Comparison of ENCODE assay signal across 1 cellular context in the genomic region with DNA sequence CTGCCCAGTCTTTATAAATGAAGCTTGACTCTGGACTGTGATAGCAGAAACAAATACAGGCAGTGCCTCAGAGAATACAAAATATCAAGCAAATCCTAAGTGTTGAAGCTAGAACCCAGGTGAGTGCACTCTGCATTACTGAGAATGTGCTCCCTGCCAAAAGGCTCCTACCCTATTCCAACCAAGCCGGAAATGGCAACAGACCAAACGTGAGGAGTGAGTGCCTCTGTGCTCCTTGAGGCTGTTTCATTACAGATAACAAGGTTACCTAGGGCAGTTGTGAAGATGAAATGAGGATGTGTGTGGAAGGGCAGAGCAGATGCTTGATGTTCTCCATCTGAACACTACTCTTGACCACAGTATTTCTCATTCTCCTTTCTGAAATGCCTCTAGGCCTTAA.
TF ChIP-seq lines count a peak whose summit lies in the region.

No MANE protein-coding gene starts in this region.

TF ChIP-seq in HepG2, 621 proteins besides CTCF, POLR2A, EP300 and RAD21 (continued from another document):
- TF ChIP-seq POLR2AphosphoS2 (IDR thresholded peaks at IDR 0.05; ENCODE audit: low read depth, low read length) (0 out of 2 replicates have a peak, but pooled peaks have one; percentile 65), RBM22 (optimal IDR thresholded peaks at IDR 0.05; ENCODE audit: low read length) (peak; percentile 92), HHEX (CRISPR knock-in tag; IDR thresholded peaks at IDR 0.05) (no peak), THAP11 (CRISPR knock-in tag; IDR thresholded peaks at IDR 0.05) (no peak)
- TF ChIP-seq, protein P1, sequence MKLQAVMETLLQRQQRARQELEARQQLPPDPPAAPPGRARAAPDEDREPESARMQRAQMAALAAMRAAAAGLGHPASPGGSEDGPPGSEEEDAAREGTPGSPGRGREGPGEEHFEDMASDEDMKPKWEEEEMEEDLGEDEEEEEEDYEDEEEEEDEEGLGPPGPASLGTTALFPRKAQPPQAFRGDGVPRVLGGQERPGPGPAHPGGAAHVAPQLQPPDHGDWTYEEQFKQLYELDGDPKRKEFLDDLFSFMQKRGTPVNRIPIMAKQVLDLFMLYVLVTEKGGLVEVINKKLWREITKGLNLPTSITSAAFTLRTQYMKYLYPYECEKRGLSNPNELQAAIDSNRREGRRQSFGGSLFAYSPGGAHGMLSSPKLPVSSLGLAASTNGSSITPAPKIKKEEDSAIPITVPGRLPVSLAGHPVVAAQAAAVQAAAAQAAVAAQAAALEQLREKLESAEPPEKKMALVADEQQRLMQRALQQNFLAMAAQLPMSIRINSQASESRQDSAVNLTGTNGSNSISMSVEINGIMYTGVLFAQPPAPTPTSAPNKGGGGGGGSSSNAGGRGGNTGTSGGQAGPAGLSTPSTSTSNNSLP (IDR thresholded peaks at IDR 0.05; ENCODE audit: low read depth, low read length) = no peak
- TF ChIP-seq, protein P2, sequence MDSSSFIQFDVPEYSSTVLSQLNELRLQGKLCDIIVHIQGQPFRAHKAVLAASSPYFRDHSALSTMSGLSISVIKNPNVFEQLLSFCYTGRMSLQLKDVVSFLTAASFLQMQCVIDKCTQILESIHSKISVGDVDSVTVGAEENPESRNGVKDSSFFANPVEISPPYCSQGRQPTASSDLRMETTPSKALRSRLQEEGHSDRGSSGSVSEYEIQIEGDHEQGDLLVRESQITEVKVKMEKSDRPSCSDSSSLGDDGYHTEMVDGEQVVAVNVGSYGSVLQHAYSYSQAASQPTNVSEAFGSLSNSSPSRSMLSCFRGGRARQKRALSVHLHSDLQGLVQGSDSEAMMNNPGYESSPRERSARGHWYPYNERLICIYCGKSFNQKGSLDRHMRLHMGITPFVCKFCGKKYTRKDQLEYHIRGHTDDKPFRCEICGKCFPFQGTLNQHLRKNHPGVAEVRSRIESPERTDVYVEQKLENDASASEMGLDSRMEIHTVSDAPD (CRISPR knock-in tag; IDR thresholded peaks at IDR 0.05) = 0 out of 2 replicates have a peak, but pooled peaks have one; percentile 2
- TF ChIP-seq, protein P3, sequence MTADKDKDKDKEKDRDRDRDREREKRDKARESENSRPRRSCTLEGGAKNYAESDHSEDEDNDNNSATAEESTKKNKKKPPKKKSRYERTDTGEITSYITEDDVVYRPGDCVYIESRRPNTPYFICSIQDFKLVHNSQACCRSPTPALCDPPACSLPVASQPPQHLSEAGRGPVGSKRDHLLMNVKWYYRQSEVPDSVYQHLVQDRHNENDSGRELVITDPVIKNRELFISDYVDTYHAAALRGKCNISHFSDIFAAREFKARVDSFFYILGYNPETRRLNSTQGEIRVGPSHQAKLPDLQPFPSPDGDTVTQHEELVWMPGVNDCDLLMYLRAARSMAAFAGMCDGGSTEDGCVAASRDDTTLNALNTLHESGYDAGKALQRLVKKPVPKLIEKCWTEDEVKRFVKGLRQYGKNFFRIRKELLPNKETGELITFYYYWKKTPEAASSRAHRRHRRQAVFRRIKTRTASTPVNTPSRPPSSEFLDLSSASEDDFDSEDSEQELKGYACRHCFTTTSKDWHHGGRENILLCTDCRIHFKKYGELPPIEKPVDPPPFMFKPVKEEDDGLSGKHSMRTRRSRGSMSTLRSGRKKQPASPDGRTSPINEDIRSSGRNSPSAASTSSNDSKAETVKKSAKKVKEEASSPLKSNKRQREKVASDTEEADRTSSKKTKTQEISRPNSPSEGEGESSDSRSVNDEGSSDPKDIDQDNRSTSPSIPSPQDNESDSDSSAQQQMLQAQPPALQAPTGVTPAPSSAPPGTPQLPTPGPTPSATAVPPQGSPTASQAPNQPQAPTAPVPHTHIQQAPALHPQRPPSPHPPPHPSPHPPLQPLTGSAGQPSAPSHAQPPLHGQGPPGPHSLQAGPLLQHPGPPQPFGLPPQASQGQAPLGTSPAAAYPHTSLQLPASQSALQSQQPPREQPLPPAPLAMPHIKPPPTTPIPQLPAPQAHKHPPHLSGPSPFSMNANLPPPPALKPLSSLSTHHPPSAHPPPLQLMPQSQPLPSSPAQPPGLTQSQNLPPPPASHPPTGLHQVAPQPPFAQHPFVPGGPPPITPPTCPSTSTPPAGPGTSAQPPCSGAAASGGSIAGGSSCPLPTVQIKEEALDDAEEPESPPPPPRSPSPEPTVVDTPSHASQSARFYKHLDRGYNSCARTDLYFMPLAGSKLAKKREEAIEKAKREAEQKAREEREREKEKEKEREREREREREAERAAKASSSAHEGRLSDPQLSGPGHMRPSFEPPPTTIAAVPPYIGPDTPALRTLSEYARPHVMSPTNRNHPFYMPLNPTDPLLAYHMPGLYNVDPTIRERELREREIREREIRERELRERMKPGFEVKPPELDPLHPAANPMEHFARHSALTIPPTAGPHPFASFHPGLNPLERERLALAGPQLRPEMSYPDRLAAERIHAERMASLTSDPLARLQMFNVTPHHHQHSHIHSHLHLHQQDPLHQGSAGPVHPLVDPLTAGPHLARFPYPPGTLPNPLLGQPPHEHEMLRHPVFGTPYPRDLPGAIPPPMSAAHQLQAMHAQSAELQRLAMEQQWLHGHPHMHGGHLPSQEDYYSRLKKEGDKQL (CRISPR knock-in tag; IDR thresholded peaks at IDR 0.05; ENCODE audit: low read depth) = no peak
